Comparison of ENCODE assay signal across 12 cellular contexts in the genomic region with DNA sequence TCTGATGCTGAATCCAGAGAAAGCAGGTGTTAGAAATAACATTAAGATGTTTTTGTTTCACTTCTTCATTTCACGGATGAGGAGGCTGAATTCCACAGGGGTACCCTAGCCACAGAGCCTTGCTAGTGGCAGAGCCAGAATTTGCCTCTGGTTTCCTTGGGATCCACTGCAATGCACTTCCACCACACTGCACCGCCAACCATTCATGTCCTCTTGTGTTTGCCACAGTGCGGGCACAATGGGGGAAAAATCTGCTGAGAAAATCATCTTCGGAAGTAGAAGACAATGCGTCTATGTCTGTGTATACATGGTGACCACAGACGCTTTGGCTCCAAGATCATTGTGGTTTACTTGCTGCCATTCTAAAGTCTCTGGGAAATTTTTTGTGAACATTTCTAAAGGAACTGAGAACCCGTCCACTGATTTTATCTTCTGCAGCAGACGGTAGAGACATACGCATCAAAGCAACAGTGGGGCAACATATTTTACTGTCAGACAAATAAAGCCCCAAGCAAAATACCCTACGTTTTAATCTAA. TPM values are rescaled to one million over a fixed set of nuclear protein-coding genes. Genes with fewer than 3 reads are reported as not detected.
DNase-seq lines count a peak whose midpoint lies in the region; ATAC-seq, FAIRE-seq and TF ChIP-seq lines count a peak whose summit lies in the region.
"Had no signal": no experiment of that assay in that cellular context is flagged by ENCODE, and none has a peak within 500 bp of the region (broad histone marks: within the 10 kb centered on the region; RNA-seq: fewer than 3 reads in every experiment).

No MANE protein-coding gene starts in this region.

- in situ Hi-C loops in mammary epithelial cell (cut with MboI; ENCODE audit: low sequenced_read_pairs in 2 of 2), result no loop called here

- no peaks in the 10 kb centered on the region for H3K27me3 Mint-ChIP-seq in CD4-positive, CD25-positive, alpha-beta regulatory T cell

- peaks cover 29% of the 10 kb centered on the region for H3K36me3 ChIP-seq in CD4-positive, CD25-positive, alpha-beta regulatory T cell (ENCODE audit: control insufficient read depth, insufficient read depth, low read length)
- H3K36me3 ChIP-seq in mammary epithelial cell (ENCODE audit: insufficient read depth, low read length), result no peaks in the 10 kb centered on the region
- H3K36me3 ChIP-seq: lower lobe of right lung had no signal

- no peaks in the 10 kb centered on the region for H3K27me3 ChIP-seq in CD4-positive, CD25-positive, alpha-beta regulatory T cell (ENCODE audit: control insufficient read depth, insufficient read depth, low read length)
- peaks cover 2% of the 10 kb centered on the region for H3K27me3 ChIP-seq in mammary epithelial cell (ENCODE audit: insufficient read depth, low read length)

- CTCF ChIA-PET in mammary epithelial cell (lab: Charles Lee; ENCODE audit: low non-redundant PET), result no interaction called here

- peak; percentile 38 to 40 for ATAC-seq in CD4-positive, CD25-positive, alpha-beta regulatory T cell (ENCODE audit: low read depth in 2 of 2)
- peak; percentile 57 for ATAC-seq in HG02610 (IDR thresholded peaks at IDR 0.05; ENCODE audit: unreplicated experiment)
- ATAC-seq: lower lobe of right lung had no signal

- intact Hi-C loops in mammary epithelial cell (cut with micrococcal nuclease), result no loop called here

- BruUV-seq in mammary epithelial cell (replicated peaks; lab: Mats Ljungman, UMichigan), result no TSS peak

- no peak overlapping the region for H3K9ac ChIP-seq in mammary epithelial cell (ENCODE audit: insufficient read depth, low read length)

- no peak for TF ChIP-seq CTCF in mammary epithelial cell (conservative IDR thresholded peaks at IDR 0.05 in 1 of 2, IDR thresholded peaks at IDR 0.05 in 1 of 2; ENCODE audit: extremely low read depth in 1 of 2, insufficient read depth in 1 of 2, low read depth in 1 of 2, low read length in 2 of 2)

- H4K20me1 ChIP-seq in mammary epithelial cell (ENCODE audit: insufficient read depth, low read length), result no peaks in the 10 kb centered on the region

- H3K4me2 ChIP-seq in mammary epithelial cell (ENCODE audit: insufficient read depth, low read depth, low read length), result peak overlapping the region; percentile 66

- peaks cover 32% of the 10 kb centered on the region for H3K36me3 Mint-ChIP-seq in CD4-positive, CD25-positive, alpha-beta regulatory T cell

- peak overlapping the region; percentile 75 for H3K27ac ChIP-seq in CD4-positive, CD25-positive, alpha-beta regulatory T cell (ENCODE audit: insufficient read depth, low read length, poor library complexity, severe bottlenecking)
- H3K27ac ChIP-seq in mammary epithelial cell (ENCODE audit: insufficient read depth, low read depth, low read length), result no peak overlapping the region
- H3K27ac ChIP-seq: lower lobe of right lung had no signal

- peak overlapping the region; percentile 72 to 96 (median 77) for H3K27ac Mint-ChIP-seq in CD4-positive, CD25-positive, alpha-beta regulatory T cell

- under 1% methylated on average over 10 of the region's 10 CpGs for WGBS in mammary epithelial cell (ENCODE audit: low coverage, missing lambda C conversion rate)

- FAIRE-seq in HTR-8/SVneo (lab: Jason Lieb, UNC), result no peak

- H3K9me3 ChIP-seq in CD4-positive, CD25-positive, alpha-beta regulatory T cell (ENCODE audit: control insufficient read depth in 2 of 2, low read length in 2 of 2), result no peaks in the 10 kb centered on the region
- no peaks in the 10 kb centered on the region for H3K9me3 ChIP-seq in mammary epithelial cell (replicated peaks; ENCODE audit: insufficient read depth, low read length)
- H3K9me3 ChIP-seq: lower lobe of right lung had no signal

- no peaks in the 10 kb centered on the region for H3K79me2 ChIP-seq in mammary epithelial cell (ENCODE audit: insufficient read depth, low read length)

- peak overlapping the region; percentile 73 for H2AFZ ChIP-seq in mammary epithelial cell (ENCODE audit: low read depth, low read length)

- peak; percentile 46 to 54 (median 49) for DNase-seq in CD4-positive, CD25-positive, alpha-beta regulatory T cell
- peak in 4 of 5 donors; percentile 54 to 60 (median 58) for DNase-seq in T-helper 1 cell
- DNase-seq in mammary epithelial cell, result peak; percentile 28
- no peak for DNase-seq in HTR-8/SVneo (ENCODE audit: insufficient read length, low spot score)
- DNase-seq in amniotic stem cell (lab: John Stamatoyannopoulos, UW), result no peak
- DNase-seq in middle frontal gyrus (ENCODE audit: extremely low spot score, low spot score), result no peak
- no peak for DNase-seq in HuH-7 (ENCODE audit: low spot score)
- DNase-seq: HCEC 1CT, lower lobe of right lung, NCI-H2171 had no signal

- H3K4me3 ChIP-seq in CD4-positive, CD25-positive, alpha-beta regulatory T cell (ENCODE audit: low read depth, low read length), result peak overlapping the region; percentile 90
- no peak overlapping the region for H3K4me3 ChIP-seq in mammary epithelial cell (replicated peaks in 1 of 3; ENCODE audit: insufficient read depth in 1 of 3, low read depth in 2 of 3, low read length in 3 of 3)
- H3K4me3 ChIP-seq: lower lobe of right lung had no signal

- peaks cover 62 to 95% (median 79%) of the 10 kb centered on the region in 4 donors for H3K4me1 Mint-ChIP-seq in CD4-positive, CD25-positive, alpha-beta regulatory T cell

- peaks cover 88% of the 10 kb centered on the region for H3K4me1 ChIP-seq in CD4-positive, CD25-positive, alpha-beta regulatory T cell (ENCODE audit: control insufficient read depth, insufficient read depth, low read length, poor library complexity, severe bottlenecking)
- H3K4me1 ChIP-seq in mammary epithelial cell (ENCODE audit: insufficient read depth, low read length), result peaks cover 6% of the 10 kb centered on the region
- H3K4me1 ChIP-seq: lower lobe of right lung had no signal

- H3K9me3 Mint-ChIP-seq in CD4-positive, CD25-positive, alpha-beta regulatory T cell, result no peaks in the 10 kb centered on the region

- dilution Hi-C loops in mammary epithelial cell (cut with HindIII; ENCODE audit: low sequenced_read_pairs), result no loop called here

- H3K4me3 Mint-ChIP-seq in CD4-positive, CD25-positive, alpha-beta regulatory T cell, result peak overlapping the region; percentile 82 to 95 (median 90)

RNA-seq across cellular contexts. Expression of a gene that starts 14.9 kb away (rescaled TPM):
- total RNA-seq in CD4-positive, CD25-positive, alpha-beta regulatory T cell, result 195 TPM
- polyA plus RNA-seq in CD4-positive, CD25-positive, alpha-beta regulatory T cell, result 10 to 100 TPM; 33.0 to 45.2 (median 38.2) TPM
- total RNA-seq in mammary epithelial cell, result not detected
- polyA plus RNA-seq in mammary epithelial cell, result not detected
- polyA minus RNA-seq in mammary epithelial cell, result not detected
- total RNA-seq: renal cortical epithelial cell had no signal

Comparison
In these comparisons a context has a peak if more than half of its experiments do, and no peak if none do; other contexts are left out.
1. DNase-seq: peak in CD4-positive, CD25-positive, alpha-beta regulatory T cell (3 of 3), T-helper 1 cell (4 of 5) and mammary epithelial cell (single experiment); none in HTR-8/SVneo (single experiment), amniotic stem cell (single experiment), middle frontal gyrus (single experiment) and HuH-7 (single experiment).
2. RNA of a gene that starts 14.9 kb away (total RNA-seq): 195 TPM in CD4-positive, CD25-positive, alpha-beta regulatory T cell (single experiment); not detected in mammary epithelial cell; every median in the first group is over 100 times any median in the second.